Comparison of ENCODE assay signal across 11 cellular contexts in the genomic region with DNA sequence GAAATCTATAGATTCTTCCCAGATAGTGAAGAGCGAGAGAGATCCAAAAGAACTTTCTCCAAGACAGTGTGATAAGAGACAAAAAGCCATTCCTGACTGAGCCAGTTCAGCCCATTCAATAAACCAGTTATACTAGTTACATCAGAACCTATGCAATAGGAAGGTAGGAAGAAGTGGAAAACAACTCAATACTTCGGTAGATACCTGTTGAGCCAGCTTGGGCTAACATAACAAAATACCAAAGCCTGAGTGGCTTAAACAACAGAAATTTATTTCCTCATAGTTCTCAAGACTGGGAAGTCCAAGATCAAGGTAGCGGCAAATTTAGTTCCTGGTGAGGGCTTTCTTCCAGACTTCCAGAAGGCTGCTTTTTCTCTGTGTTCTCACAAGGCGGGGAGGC.
DNase-seq lines count a peak whose midpoint lies in the region; TF ChIP-seq lines count a peak whose summit lies in the region.
"Had no signal": no experiment of that assay in that cellular context is flagged by ENCODE, and none has a peak within 500 bp of the region (broad histone marks: within the 10 kb centered on the region; RNA-seq: fewer than 3 reads in every experiment).

No MANE protein-coding gene starts in this region.

- H4K12ac ChIP-seq in trophoblast cell (ENCODE audit: low read depth, low read length), result no peak overlapping the region

- no peaks in the 10 kb centered on the region for H3K79me1 ChIP-seq in trophoblast cell (ENCODE audit: low read length)

- H3K36me3 ChIP-seq in breast epithelium, result no peaks in the 10 kb centered on the region
- no peaks in the 10 kb centered on the region for H3K36me3 ChIP-seq in trophoblast cell (ENCODE audit: control insufficient read depth in 1 of 2, insufficient read depth in 2 of 2, low read length in 2 of 2)
- H3K36me3 ChIP-seq: BLaER1 treated with 17β-estradiol and CSF1 and Interleukin-3, amounts not matched to agents 10 nM and 100 nM had no signal

- H3K14ac ChIP-seq in trophoblast cell (ENCODE audit: low read length), result no peak overlapping the region

- H2BK5ac ChIP-seq in trophoblast cell (ENCODE audit: low read depth, low read length, poor library complexity), result no peak overlapping the region

- no peak for TF ChIP-seq POLR2A in breast epithelium (IDR thresholded peaks at IDR 0.05)

- H3K18ac ChIP-seq in trophoblast cell (ENCODE audit: low read length), result no peak overlapping the region

- H3K27me3 ChIP-seq in breast epithelium (no peaks in the 10 kb centered on the region), trophoblast cell (ENCODE audit: insufficient read depth, low read length) (no peaks in the 10 kb centered on the region)
- H3K27me3 ChIP-seq: BLaER1 treated with 17β-estradiol and CSF1 and Interleukin-3, amounts not matched to agents 10 nM and 100 nM had no signal

- no peak overlapping the region for H3K9ac ChIP-seq in trophoblast cell (ENCODE audit: low read length)
- H3K9ac ChIP-seq: BLaER1 treated with 17β-estradiol and CSF1 and Interleukin-3, amounts not matched to agents 10 nM and 100 nM had no signal

- in situ Hi-C loops in T47D (cut with HindIII; ENCODE audit: low pct_unique_long_range_greater_than_20kb, low sequenced_read_pairs), result no loop called here

- no peak overlapping the region for H2BK12ac ChIP-seq in trophoblast cell (ENCODE audit: low read length)

- H4K8ac ChIP-seq in trophoblast cell (ENCODE audit: low read depth, low read length), result no peak overlapping the region

- H3K4me2 ChIP-seq in trophoblast cell (ENCODE audit: low read length), result no peak overlapping the region
- H3K4me2 ChIP-seq: BLaER1 treated with 17β-estradiol and CSF1 and Interleukin-3, amounts not matched to agents 10 nM and 100 nM had no signal

- H3K9me3 ChIP-seq in breast epithelium, result peaks cover 0 to 7% of the 10 kb centered on the region in 2 donors
- no peaks in the 10 kb centered on the region for H3K9me3 ChIP-seq in trophoblast cell (ENCODE audit: insufficient read depth, low read depth, low read length)

- no peak overlapping the region for H2AK5ac ChIP-seq in trophoblast cell (ENCODE audit: low read length)

- WGBS in trophoblast cell (ENCODE audit: extremely low coverage, insufficient coverage, insufficient read length), result no CpG with 5 or more reads among the region's 4 CpGs

- H3K79me2 ChIP-seq in trophoblast cell (ENCODE audit: control insufficient read depth, insufficient read depth, low read length, poor library complexity), result no peaks in the 10 kb centered on the region

- no peak for TF ChIP-seq CTCF in breast epithelium (IDR thresholded peaks at IDR 0.05)
- TF ChIP-seq CTCF in epithelial cell of esophagus (IDR thresholded peaks at IDR 0.05; ENCODE audit: insufficient read depth, low read depth, low read length, missing control alignments), result no peak

- DNase-seq in T47D (ENCODE audit: low read depth in 1 of 2, low spot score in 1 of 2) (peak; percentile 10 to 88), breast epithelium (ENCODE audit: low spot score in 2 of 2) (no peak), epithelial cell of esophagus (ENCODE audit: low read depth) (peak; percentile 67), trophoblast cell (peak; percentile 36 to 73), SK-N-DZ (ENCODE audit: low spot score) (no peak), head of caudate nucleus (no peak)
- DNase-seq: Calu3; CD8-positive, alpha-beta T cell; GOT3; H7 had no signal

- intact Hi-C loops in breast epithelium (cut with DNase I; ENCODE audit: low total_unique reads), result no loop called here
- intact Hi-C loops in head of caudate nucleus (cut with DNase I), result no loop called here

- H3K27ac ChIP-seq in breast epithelium (no peak overlapping the region), trophoblast cell (ENCODE audit: low read depth, low read length) (no peak overlapping the region)
- H3K27ac ChIP-seq: BLaER1 treated with 17β-estradiol and CSF1 and Interleukin-3, amounts not matched to agents 10 nM and 100 nM had no signal

- H3K4me3 ChIP-seq in breast epithelium (no peak overlapping the region), epithelial cell of esophagus (ENCODE audit: low read length) (no peak overlapping the region), trophoblast cell (ENCODE audit: low read depth, low read length) (no peak overlapping the region)
- H3K4me3 ChIP-seq: BLaER1 treated with 17β-estradiol and CSF1 and Interleukin-3, amounts not matched to agents 10 nM and 100 nM had no signal

- H4K91ac ChIP-seq in trophoblast cell (ENCODE audit: low read depth, low read length), result no peak overlapping the region

- no peak overlapping the region for H3K23ac ChIP-seq in trophoblast cell (ENCODE audit: low read length)

- H3K4me1 ChIP-seq in breast epithelium (no peaks in the 10 kb centered on the region), trophoblast cell (ENCODE audit: control insufficient read depth in 1 of 2, insufficient read depth in 2 of 2, low read length in 2 of 2) (no peaks in the 10 kb centered on the region)
- H3K4me1 ChIP-seq: BLaER1 treated with 17β-estradiol and CSF1 and Interleukin-3, amounts not matched to agents 10 nM and 100 nM had no signal

- H2BK120ac ChIP-seq in trophoblast cell (ENCODE audit: insufficient read depth, low read length, poor library complexity), result no peak overlapping the region

- no peak overlapping the region for H3K4ac ChIP-seq in trophoblast cell (ENCODE audit: low read depth, low read length)

- no peak overlapping the region for H2AFZ ChIP-seq in trophoblast cell (ENCODE audit: insufficient read depth, low read length, poor library complexity)

Comparison
In these comparisons a context has a peak if more than half of its experiments do, and no peak if none do; other contexts are left out.
1. DNase-seq: peak in T47D (2 of 2), epithelial cell of esophagus (single experiment) and trophoblast cell (2 of 2); none in breast epithelium (0 of 2), SK-N-DZ (single experiment) and head of caudate nucleus (0 of 42).